ENCODE assay signal across 14 cellular contexts in genomic region chrX:82813671-82814078, GRCh38.
DNase-seq lines count a peak whose midpoint lies in the region; ATAC-seq and TF ChIP-seq lines count a peak whose summit lies in the region.
"Had no signal": no experiment of that assay in that cellular context is flagged by ENCODE, and none has a peak within 500 bp of the region (broad histone marks: within the 10 kb centered on the region; RNA-seq: fewer than 3 reads in every experiment).

No MANE protein-coding gene starts in this region.

- H3K4me3 Mint-ChIP-seq in HFFc6: no peak overlapping the region
- H3K4me3 Mint-ChIP-seq: activated naive CD4-positive, alpha-beta T cell treated with anti-CD3 and anti-CD28 coated beads, Interleukin-2, amount 10 ng/mL, durations not matched to agents 7 days and 5 days had no signal

- H3K4me1 Mint-ChIP-seq in HFFc6 (ENCODE audit: low read depth): no peaks in the 10 kb centered on the region
- H3K4me1 Mint-ChIP-seq: activated naive CD4-positive, alpha-beta T cell treated with anti-CD3 and anti-CD28 coated beads, Interleukin-2, amount 10 ng/mL, durations not matched to agents 7 days and 5 days had no signal

- H3K4me1 ChIP-seq in SJCRH30 (no peaks in the 10 kb centered on the region), MM.1S (ENCODE audit: low read length) (peaks cover 3% of the 10 kb centered on the region; the same call in 1 of the 2 replicates)
- H3K4me1 ChIP-seq in effector memory CD4-positive, alpha-beta T cell (ENCODE audit: control insufficient read depth, insufficient read depth, low read length, poor library complexity, severe bottlenecking): no peaks in the 10 kb centered on the region

- no peak for ATAC-seq in Right ventricle myocardium inferior
- ATAC-seq: left colon had no signal

- no peaks in the 10 kb centered on the region for H4K20me1 ChIP-seq in MM.1S (ENCODE audit: insufficient read depth, low read length)

- H3K9me3 Mint-ChIP-seq in HFFc6: peaks cover 7% of the 10 kb centered on the region; the same call in 1 of the 2 replicates

- no peaks in the 10 kb centered on the region for H3K9me3 ChIP-seq in SJCRH30 (replicated peaks)
- H3K9me3 ChIP-seq in MM.1S (replicated peaks; ENCODE audit: insufficient read depth, low read length): no peaks in the 10 kb centered on the region
- H3K9me3 ChIP-seq in effector memory CD4-positive, alpha-beta T cell (ENCODE audit: control insufficient read depth, low read length): no peaks in the 10 kb centered on the region

- no peaks in the 10 kb centered on the region for H3K36me3 Mint-ChIP-seq in HFFc6 (ENCODE audit: low read depth)
- H3K36me3 Mint-ChIP-seq: activated naive CD4-positive, alpha-beta T cell treated with anti-CD3 and anti-CD28 coated beads, Interleukin-2, amount 10 ng/mL, durations not matched to agents 7 days and 5 days had no signal

- H3K36me3 ChIP-seq in SJCRH30 (no peaks in the 10 kb centered on the region), MM.1S (replicated peaks; ENCODE audit: insufficient read depth, low read length) (no peaks in the 10 kb centered on the region), H7 (replicated peaks; ENCODE audit: control insufficient read depth, insufficient read depth, low read length) (no peaks in the 10 kb centered on the region)
- H3K36me3 ChIP-seq in effector memory CD4-positive, alpha-beta T cell (ENCODE audit: control insufficient read depth, insufficient read depth, low read length): no peaks in the 10 kb centered on the region

- no peaks in the 10 kb centered on the region; the same call in 1 of the 2 replicates for H3F3A ChIP-seq in MM.1S (ENCODE audit: insufficient read depth, low read length)

- no peak overlapping the region for H3K4me2 ChIP-seq in MM.1S (ENCODE audit: low read depth, low read length)

- H3K4me3 ChIP-seq in SJCRH30 (no peak overlapping the region), fibroblast of pulmonary artery (replicated peaks; ENCODE audit: low read depth, low read length) (no peak overlapping the region), retinal pigment epithelial cell (ENCODE audit: low read length) (no peak overlapping the region), MM.1S (ENCODE audit: low read length) (no peak overlapping the region), H7 (ENCODE audit: insufficient read depth, low read depth, low read length) (no peak overlapping the region)
- H3K4me3 ChIP-seq in effector memory CD4-positive, alpha-beta T cell (ENCODE audit: insufficient read depth, low read depth, low read length, poor library complexity, severe bottlenecking): no peak overlapping the region

- TF ChIP-seq CTCF in HFFc6 (IDR thresholded peaks at IDR 0.05) (no peak), fibroblast of pulmonary artery (IDR thresholded peaks at IDR 0.05; ENCODE audit: low read length, missing control alignments) (no peak), retinal pigment epithelial cell (conservative IDR thresholded peaks at IDR 0.05; ENCODE audit: low read depth, low read length) (no peak), MM.1S (IDR thresholded peaks at IDR 0.05; ENCODE audit: low read length) (no peak)

- DNase-seq in HFFc6: peak; percentile 50
- DNase-seq in SJCRH30: peak; percentile 4 to 19
- DNase-seq in fibroblast of pulmonary artery (ENCODE audit: low read depth): peak; percentile 7
- peak; percentile 62 for DNase-seq in retinal pigment epithelial cell (ENCODE audit: low read depth)
- no peak for DNase-seq in MM.1S
- no peak for DNase-seq in H7
- DNase-seq in effector memory CD4-positive, alpha-beta T cell: no peak
- no peak for DNase-seq in Right ventricle myocardium inferior (ENCODE audit: missing footprints)
- DNase-seq: activated CD4-positive, alpha-beta T cell treated with anti-CD3 and anti-CD28 coated beads for 1 hour; activated naive CD4-positive, alpha-beta T cell treated with anti-CD3 and anti-CD28 coated beads, Interleukin-2, amount 10 ng/mL, durations not matched to agents 7 days and 5 days; DMS79 treated with DMSO at 0.1 percent for 48 hours; left colon; NCI-H1417 treated with DMSO at 0.1 percent for 48 hours; RPMI8226 had no signal

- no peaks in the 10 kb centered on the region for H3K27me3 ChIP-seq in SJCRH30
- H3K27me3 ChIP-seq in MM.1S (replicated peaks; ENCODE audit: insufficient read depth, low read length): peaks cover 6% of the 10 kb centered on the region; the same call in 1 of the 2 replicates
- H3K27me3 ChIP-seq in H7 (ENCODE audit: control insufficient read depth, insufficient read depth, low read length): no peaks in the 10 kb centered on the region
- H3K27me3 ChIP-seq in effector memory CD4-positive, alpha-beta T cell (replicated peaks; ENCODE audit: control insufficient read depth, insufficient read depth, low read length, poor library complexity, severe bottlenecking): no peaks in the 10 kb centered on the region

- H3K9me2 ChIP-seq in MM.1S (replicated peaks; ENCODE audit: insufficient read depth, low read length): no peaks in the 10 kb centered on the region

- no peaks in the 10 kb centered on the region for H3K79me2 ChIP-seq in MM.1S (ENCODE audit: low read length)

- H2AFZ ChIP-seq in MM.1S (ENCODE audit: low read length): no peak overlapping the region

- H3K27me3 Mint-ChIP-seq in HFFc6 (ENCODE audit: insufficient read depth): no peaks in the 10 kb centered on the region
- H3K27me3 Mint-ChIP-seq: activated naive CD4-positive, alpha-beta T cell treated with anti-CD3 and anti-CD28 coated beads, Interleukin-2, amount 10 ng/mL, durations not matched to agents 7 days and 5 days had no signal

- intact Hi-C loops in Right ventricle myocardium inferior (cut with DNase I): no loop called here

- H3K27ac ChIP-seq in SJCRH30 (no peak overlapping the region), MM.1S (ENCODE audit: low read length) (no peak overlapping the region)
- H3K27ac ChIP-seq in effector memory CD4-positive, alpha-beta T cell (ENCODE audit: insufficient read depth, low read length, poor library complexity, severe bottlenecking): no peak overlapping the region

- H3K9ac ChIP-seq in MM.1S (ENCODE audit: low read length): no peak overlapping the region

- H3K27ac Mint-ChIP-seq in HFFc6: no peak overlapping the region
- H3K27ac Mint-ChIP-seq: activated naive CD4-positive, alpha-beta T cell treated with anti-CD3 and anti-CD28 coated beads, Interleukin-2, amount 10 ng/mL, durations not matched to agents 7 days and 5 days had no signal

Comparison
In these comparisons a context has a peak if more than half of its experiments do, and no peak if none do; other contexts are left out.
1. DNase-seq: peak in HFFc6 (single experiment), SJCRH30 (2 of 2), fibroblast of pulmonary artery (single experiment) and retinal pigment epithelial cell (single experiment); none in MM.1S (single experiment), H7 (single experiment), effector memory CD4-positive, alpha-beta T cell (0 of 3) and Right ventricle myocardium inferior (single experiment).